Comparison of ENCODE assay signal across 11 cellular contexts in the genomic region with DNA sequence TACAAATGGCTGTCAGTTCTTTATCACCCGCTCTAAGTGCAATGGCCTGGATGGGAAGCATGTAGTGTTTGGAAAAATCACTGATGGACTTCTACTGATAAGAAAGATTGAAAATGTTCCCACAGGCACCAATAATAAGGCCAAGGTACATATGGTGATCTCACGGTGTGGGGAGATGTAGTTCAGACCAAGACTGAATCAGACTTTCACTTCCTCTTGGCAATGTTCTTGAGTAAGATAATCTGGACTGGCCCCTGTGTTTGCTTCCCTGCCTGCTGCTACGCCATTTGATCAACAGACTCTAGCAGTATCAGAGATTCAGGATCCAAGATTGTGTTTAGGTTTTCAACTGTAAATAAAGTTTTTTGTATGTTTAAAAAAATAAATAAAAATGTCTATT.
DNase-seq lines count a peak whose midpoint lies in the region; ATAC-seq, FAIRE-seq and TF ChIP-seq lines count a peak whose summit lies in the region.
"Had no signal": no experiment of that assay in that cellular context is flagged by ENCODE, and none has a peak within 500 bp of the region (broad histone marks: within the 10 kb centered on the region; RNA-seq: fewer than 3 reads in every experiment).

No MANE protein-coding gene starts in this region.

- RAD21 ChIA-PET in GM12878 (lab: Charles Lee; ENCODE audit: unreplicated experiment): no interaction called here

- TF ChIP-seq POLR2A in GM12878 (IDR thresholded peaks at IDR 0.05; ENCODE audit: low read depth, low read length) (no peak), thyroid gland (IDR thresholded peaks at IDR 0.05) (no peak), ovary (IDR thresholded peaks at IDR 0.05) (no peak)

- intact Hi-C loops in GM12878 (cut with micrococcal nuclease; ENCODE audit: unreplicated experiment): loop anchor here (1.0 to 5.0 kb wide), 2 partner anchors 50 to 219 kb away; no protein-coding TSS in a partner anchor
- intact Hi-C loops in thyroid gland (cut with DNase I): no loop called here
- intact Hi-C loops in ovary (cut with DNase I): no loop called here

- WGBS in GM12878 (ENCODE audit: insufficient coverage, insufficient replicate concordance, low lambda C conversion rate, missing lambda C conversion rate): 33% methylated on average over 3 of the region's 3 CpGs
- 87% methylated on average over 3 of the region's 3 CpGs for WGBS in thyroid gland, 2 donors
- WGBS in ovary, 3 donors: 67 to 81% (median 69%) methylated on average over 3 of the region's 3 CpGs

- no TSS peak for BruUV-seq in GM12878 (replicated peaks; lab: Mats Ljungman, UMichigan)

- in situ Hi-C loops in GM12878 (cut with MboI): no loop called here

- H3K9ac ChIP-seq in GM12878 (ENCODE audit: control insufficient read depth, insufficient read depth, low read length): no peak overlapping the region

- H3K79me2 ChIP-seq in GM12878 (ENCODE audit: control insufficient read depth, insufficient read depth, low read length): no peaks in the 10 kb centered on the region

- H3K36me3 ChIP-seq in GM12878 (ENCODE audit: control insufficient read depth in 2 of 2, insufficient read depth in 2 of 2, low read length in 1 of 2) (no peaks in the 10 kb centered on the region), thyroid gland (no peaks in the 10 kb centered on the region), ovary (no peaks in the 10 kb centered on the region)

- H3K27me3 ChIP-seq in GM12878 (replicated peaks in 1 of 2; ENCODE audit: control insufficient read depth in 2 of 2, insufficient read depth in 2 of 2, low read length in 1 of 2) (no peaks in the 10 kb centered on the region), thyroid gland (no peaks in the 10 kb centered on the region), ovary (no peaks in the 10 kb centered on the region)

- H4K20me1 ChIP-seq in GM12878 (ENCODE audit: control insufficient read depth, insufficient read depth): no peaks in the 10 kb centered on the region

- DNase-seq in GM12878 (ENCODE audit: low read depth, low spot score): peak; percentile 38
- DNase-seq in NCI-H748 (lab: John Stamatoyannopoulos, UW; ENCODE audit: unreplicated experiment): no peak
- no peak for DNase-seq in NCI-H510A treated with DMSO at 0.1 percent for 48 hours (lab: John Stamatoyannopoulos, UW)
- no peak for DNase-seq in thyroid gland
- no peak for DNase-seq in ovary
- DNase-seq: CD4-positive, alpha-beta T cell; NCI-H1048; SHP77 treated with DMSO at 0.1 percent for 48 hours had no signal

- H3K4me3 ChIP-seq in GM12878: no peak overlapping the region
- H3K4me3 ChIP-seq in thyroid gland (replicated peaks in 1 of 3): no peak overlapping the region
- no peak overlapping the region for H3K4me3 ChIP-seq in ovary

- CTCF ChIA-PET in GM12878 (lab: Yijun Ruan, JAX): no interaction called here

- peak in 1 of 2 experiments; percentile 79; a peak in 2 of 4 replicates for TF ChIP-seq EP300 in GM12878 (IDR thresholded peaks at IDR 0.05; ENCODE audit: borderline replicate concordance in 1 of 2, control insufficient read depth in 1 of 2, low read depth in 2 of 2, low read length in 2 of 2)
- TF ChIP-seq EP300 in ovary (IDR thresholded peaks at IDR 0.05): no peak

- FAIRE-seq in GM12878 (lab: Jason Lieb, UNC): peak; percentile 86

- no peak for TF ChIP-seq RAD21 in GM12878 (IDR thresholded peaks at IDR 0.05; ENCODE audit: insufficient read depth, low read depth, low read length)

- no peaks in the 10 kb centered on the region for H3K4me1 ChIP-seq in GM12878 (ENCODE audit: control insufficient read depth, insufficient read depth, low read length)
- H3K4me1 ChIP-seq in thyroid gland: no peaks in the 10 kb centered on the region
- no peaks in the 10 kb centered on the region for H3K4me1 ChIP-seq in ovary (ENCODE audit: insufficient read depth)

- ATAC-seq in GM18517 (IDR thresholded peaks at IDR 0.05; ENCODE audit: unreplicated experiment) (peak; percentile 99), GM21723 (IDR thresholded peaks at IDR 0.05; ENCODE audit: unreplicated experiment) (peak; percentile 92), HG03354 (IDR thresholded peaks at IDR 0.05; ENCODE audit: poor library complexity, severe bottlenecking, unreplicated experiment) (peak; percentile 99), GM12878 (peak; percentile 100)

- POLR2A ChIA-PET in GM12878 (lab: Charles Lee): no interaction called here

- H2AFZ ChIP-seq in GM12878 (ENCODE audit: control insufficient read depth, low read depth, low read length): no peak overlapping the region

- no peaks in the 10 kb centered on the region for H3K9me3 ChIP-seq in GM12878 (replicated peaks; ENCODE audit: control insufficient read depth, insufficient read depth, low read length)
- no peaks in the 10 kb centered on the region for H3K9me3 ChIP-seq in thyroid gland
- no peaks in the 10 kb centered on the region for H3K9me3 ChIP-seq in ovary

- H3K27ac ChIP-seq in GM12878 (ENCODE audit: control insufficient read depth, insufficient read depth) (0 out of 2 replicates have a peak overlapping the region, but pooled peaks have one; percentile 9), thyroid gland (no peak overlapping the region), ovary (no peak overlapping the region)

- SMC1A ChIA-PET in GM12878 (lab: Charles Lee; ENCODE audit: uncharacterized antibody, unreplicated experiment): interaction anchor here (0.7 kb wide), 1 partner anchor 81 kb away, joined by 3 read pairs; no protein-coding TSS in a partner anchor

- TF ChIP-seq CTCF in GM12878 (IDR thresholded peaks at IDR 0.05 in 2 of 3, conservative IDR thresholded peaks at IDR 0.05 in 1 of 3; ENCODE audit: control insufficient read depth in 2 of 3, extremely low read depth in 1 of 3, insufficient read depth in 1 of 3, low read depth in 3 of 3, low read length in 3 of 3): no peak
- no peak for TF ChIP-seq CTCF in thyroid gland (IDR thresholded peaks at IDR 0.05)
- TF ChIP-seq CTCF in ovary (IDR thresholded peaks at IDR 0.05): no peak

- H3K4me2 ChIP-seq in GM12878 (ENCODE audit: control insufficient read depth, insufficient read depth): no peak overlapping the region

TF ChIP-seq in GM12878, 131 proteins besides CTCF, POLR2A, EP300 and RAD21 (continues in another document):
- no peak for TF ChIP-seq NFIC (IDR thresholded peaks at IDR 0.05; ENCODE audit: low read depth, low read length)
- TF ChIP-seq, protein P1, sequence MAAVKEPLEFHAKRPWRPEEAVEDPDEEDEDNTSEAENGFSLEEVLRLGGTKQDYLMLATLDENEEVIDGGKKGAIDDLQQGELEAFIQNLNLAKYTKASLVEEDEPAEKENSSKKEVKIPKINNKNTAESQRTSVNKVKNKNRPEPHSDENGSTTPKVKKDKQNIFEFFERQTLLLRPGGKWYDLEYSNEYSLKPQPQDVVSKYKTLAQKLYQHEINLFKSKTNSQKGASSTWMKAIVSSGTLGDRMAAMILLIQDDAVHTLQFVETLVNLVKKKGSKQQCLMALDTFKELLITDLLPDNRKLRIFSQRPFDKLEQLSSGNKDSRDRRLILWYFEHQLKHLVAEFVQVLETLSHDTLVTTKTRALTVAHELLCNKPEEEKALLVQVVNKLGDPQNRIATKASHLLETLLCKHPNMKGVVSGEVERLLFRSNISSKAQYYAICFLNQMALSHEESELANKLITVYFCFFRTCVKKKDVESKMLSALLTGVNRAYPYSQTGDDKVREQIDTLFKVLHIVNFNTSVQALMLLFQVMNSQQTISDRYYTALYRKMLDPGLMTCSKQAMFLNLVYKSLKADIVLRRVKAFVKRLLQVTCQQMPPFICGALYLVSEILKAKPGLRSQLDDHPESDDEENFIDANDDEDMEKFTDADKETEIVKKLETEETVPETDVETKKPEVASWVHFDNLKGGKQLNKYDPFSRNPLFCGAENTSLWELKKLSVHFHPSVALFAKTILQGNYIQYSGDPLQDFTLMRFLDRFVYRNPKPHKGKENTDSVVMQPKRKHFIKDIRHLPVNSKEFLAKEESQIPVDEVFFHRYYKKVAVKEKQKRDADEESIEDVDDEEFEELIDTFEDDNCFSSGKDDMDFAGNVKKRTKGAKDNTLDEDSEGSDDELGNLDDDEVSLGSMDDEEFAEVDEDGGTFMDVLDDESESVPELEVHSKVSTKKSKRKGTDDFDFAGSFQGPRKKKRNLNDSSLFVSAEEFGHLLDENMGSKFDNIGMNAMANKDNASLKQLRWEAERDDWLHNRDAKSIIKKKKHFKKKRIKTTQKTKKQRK (IDR thresholded peaks at IDR 0.05; ENCODE audit: low read depth, low read length): no peak
- TF ChIP-seq IKZF1 (conservative IDR thresholded peaks at IDR 0.05): 0 out of 2 replicates have a peak, but pooled peaks have one; percentile 31
- TF ChIP-seq, protein P2, sequence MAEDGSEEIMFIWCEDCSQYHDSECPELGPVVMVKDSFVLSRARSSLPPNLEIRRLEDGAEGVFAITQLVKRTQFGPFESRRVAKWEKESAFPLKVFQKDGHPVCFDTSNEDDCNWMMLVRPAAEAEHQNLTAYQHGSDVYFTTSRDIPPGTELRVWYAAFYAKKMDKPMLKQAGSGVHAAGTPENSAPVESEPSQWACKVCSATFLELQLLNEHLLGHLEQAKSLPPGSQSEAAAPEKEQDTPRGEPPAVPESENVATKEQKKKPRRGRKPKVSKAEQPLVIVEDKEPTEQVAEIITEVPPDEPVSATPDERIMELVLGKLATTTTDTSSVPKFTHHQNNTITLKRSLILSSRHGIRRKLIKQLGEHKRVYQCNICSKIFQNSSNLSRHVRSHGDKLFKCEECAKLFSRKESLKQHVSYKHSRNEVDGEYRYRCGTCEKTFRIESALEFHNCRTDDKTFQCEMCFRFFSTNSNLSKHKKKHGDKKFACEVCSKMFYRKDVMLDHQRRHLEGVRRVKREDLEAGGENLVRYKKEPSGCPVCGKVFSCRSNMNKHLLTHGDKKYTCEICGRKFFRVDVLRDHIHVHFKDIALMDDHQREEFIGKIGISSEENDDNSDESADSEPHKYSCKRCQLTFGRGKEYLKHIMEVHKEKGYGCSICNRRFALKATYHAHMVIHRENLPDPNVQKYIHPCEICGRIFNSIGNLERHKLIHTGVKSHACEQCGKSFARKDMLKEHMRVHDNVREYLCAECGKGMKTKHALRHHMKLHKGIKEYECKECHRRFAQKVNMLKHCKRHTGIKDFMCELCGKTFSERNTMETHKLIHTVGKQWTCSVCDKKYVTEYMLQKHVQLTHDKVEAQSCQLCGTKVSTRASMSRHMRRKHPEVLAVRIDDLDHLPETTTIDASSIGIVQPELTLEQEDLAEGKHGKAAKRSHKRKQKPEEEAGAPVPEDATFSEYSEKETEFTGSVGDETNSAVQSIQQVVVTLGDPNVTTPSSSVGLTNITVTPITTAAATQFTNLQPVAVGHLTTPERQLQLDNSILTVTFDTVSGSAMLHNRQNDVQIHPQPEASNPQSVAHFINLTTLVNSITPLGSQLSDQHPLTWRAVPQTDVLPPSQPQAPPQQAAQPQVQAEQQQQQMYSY (CRISPR knock-in tag; IDR thresholded peaks at IDR 0.05): no peak
- TF ChIP-seq FOXM1 (IDR thresholded peaks at IDR 0.05; ENCODE audit: low read depth, low read length): no peak
- 0 out of 2 replicates have a peak, but pooled peaks have one; percentile 30 for TF ChIP-seq TCF12 (IDR thresholded peaks at IDR 0.05; ENCODE audit: low read depth, low read length)
- TF ChIP-seq ATF7 (IDR thresholded peaks at IDR 0.05; ENCODE audit: low read depth): peak; percentile 47; the same call in 1 of the 2 replicates
- peak; percentile 34; the same call in 1 of the 2 replicates for TF ChIP-seq CHD2 (IDR thresholded peaks at IDR 0.05; ENCODE audit: borderline replicate concordance, low read depth, low read length)
- peak; percentile 26; the same call in 1 of the 2 replicates for TF ChIP-seq JUNB (IDR thresholded peaks at IDR 0.05)
